ENCODE assay signal across 20 cellular contexts in the genomic region with DNA sequence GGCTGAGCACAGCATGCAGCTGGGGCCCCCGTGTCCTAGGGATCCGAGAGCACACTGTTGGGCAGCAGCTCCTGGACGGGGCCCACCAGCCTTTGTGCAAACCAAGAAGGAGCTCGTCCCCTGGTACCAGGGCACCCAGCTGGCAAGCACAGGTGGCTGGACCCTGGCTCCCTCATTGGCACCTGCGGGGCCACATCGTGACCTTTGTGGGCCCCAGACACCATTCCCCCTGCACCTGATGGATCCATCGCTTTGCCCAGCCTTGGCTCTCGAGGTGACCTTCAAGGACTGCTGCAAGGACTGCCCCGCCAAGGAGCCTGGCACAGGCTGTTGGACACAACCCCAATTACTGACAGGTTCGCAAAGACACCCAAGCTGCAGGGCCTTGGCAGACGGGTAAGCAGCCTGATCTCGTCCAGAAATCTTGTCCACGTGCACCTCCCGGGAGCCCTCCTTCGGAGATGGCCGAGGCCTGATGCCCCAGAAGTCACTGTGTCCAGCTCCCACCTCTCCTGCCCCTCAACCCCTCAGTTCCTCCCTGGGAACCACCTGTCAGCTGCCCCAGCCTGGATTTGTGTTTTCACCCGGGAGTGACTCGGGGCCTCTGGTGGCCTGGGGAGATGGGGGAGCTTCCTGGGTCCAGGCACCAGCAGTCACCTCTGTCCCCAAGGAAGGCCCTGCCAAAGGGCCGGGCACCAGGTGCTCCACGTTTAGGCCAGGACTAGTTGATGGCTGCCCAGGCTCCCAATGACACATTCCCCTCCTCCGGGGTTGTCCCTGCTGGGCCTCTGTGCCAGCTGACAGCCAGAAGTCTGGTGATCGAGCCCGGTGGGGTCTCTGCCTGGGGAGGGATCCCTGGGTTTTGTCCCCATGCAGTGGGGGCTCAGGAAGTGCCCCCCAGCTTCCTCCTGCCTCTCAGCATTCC.
A peak's percentile ranks its signal among the peaks of the same experiment; 100 is the strongest.
DNase-seq lines count a peak whose midpoint lies in the region; ATAC-seq, FAIRE-seq and TF ChIP-seq lines count a peak whose summit lies in the region.
"Had no signal": no experiment of that assay in that cellular context is flagged by ENCODE, and none has a peak within 500 bp of the region (broad histone marks: within the 10 kb centered on the region; RNA-seq: fewer than 3 reads in every experiment).

No MANE protein-coding gene starts in this region.

- DNase-seq in Right ventricle myocardium superior: peak; percentile 37
- DNase-seq in cardiac septum (ENCODE audit: low spot score): no peak
- peak in 2 of 3 donors; percentile 9 to 31 for DNase-seq in mucosa of descending colon
- DNase-seq in CD8-positive, alpha-beta memory T cell: no peak
- DNase-seq in H54 (ENCODE audit: insufficient read length, low spot score): no peak
- no peak for DNase-seq in GF-D8 (lab: John Stamatoyannopoulos, UW)
- DNase-seq: AML-193; Calu3; CD4-positive, alpha-beta T cell; DMS53; KBM-7; MV-4-11; NCI-H1417; NCI-H2029 treated with DMSO at 0.1 percent for 48 hours; NCI-H2171 treated with DMSO at 0.1 percent for 48 hours; NCI-H510A; NCI-H774; RPMI8226; SJCRH30 had no signal

- H3K27ac Mint-ChIP-seq in CD8-positive, alpha-beta memory T cell: no peak overlapping the region
- H3K27ac Mint-ChIP-seq: CD4-positive, alpha-beta T cell had no signal

- no peaks in the 10 kb centered on the region for H3K36me3 Mint-ChIP-seq in CD8-positive, alpha-beta memory T cell

- H3K27me3 ChIP-seq in CD8-positive, alpha-beta memory T cell (ENCODE audit: insufficient read depth, low read length, poor library complexity, severe bottlenecking): no peaks in the 10 kb centered on the region

- intact Hi-C loops in Right ventricle myocardium superior (cut with DNase I): no loop called here
- intact Hi-C loops in cardiac septum (cut with DNase I): loop anchor here (5.0 kb wide), 1 partner anchor 70 kb away; no protein-coding TSS in a partner anchor
- intact Hi-C loops in mucosa of descending colon (cut with DNase I, micrococcal nuclease): loop anchor here (5.0 to 10.0 kb wide), 2 partner anchors 255 to 258 kb away; partner anchors contain the start of gene OLFM1 (in 2 of the 2)

- no peaks in the 10 kb centered on the region for H3K4me1 Mint-ChIP-seq in CD8-positive, alpha-beta memory T cell

- CTCF ChIA-PET in HEK293 (lab: Yijun Ruan, JAX): interaction anchor here (0.6 to 3.0 kb wide), 11 partner anchors 10 to 563 kb away, joined by 3 to 14 read pairs (median 3); partner anchors contain the start of gene OLFM1
- CTCF ChIA-PET in CD8-positive, alpha-beta memory T cell (lab: Charles Lee): no interaction called here

- peaks cover 13 to 18% of the 10 kb centered on the region in 2 donors for H3K27me3 Mint-ChIP-seq in CD8-positive, alpha-beta memory T cell

- H3K9me3 ChIP-seq in HEK293 (ENCODE audit: control insufficient read depth, insufficient read depth, low read depth, low read length): no peaks in the 10 kb centered on the region
- H3K9me3 ChIP-seq in mucosa of descending colon: no peaks in the 10 kb centered on the region
- no peaks in the 10 kb centered on the region for H3K9me3 ChIP-seq in CD8-positive, alpha-beta memory T cell (ENCODE audit: low read length)
- H3K9me3 ChIP-seq: SJCRH30 had no signal

- no peak overlapping the region for H3K27ac ChIP-seq in HEK293 (ENCODE audit: extremely low read depth, low read depth, low read length)
- no peak overlapping the region for H3K27ac ChIP-seq in CD8-positive, alpha-beta memory T cell (ENCODE audit: low read depth, low read length)
- H3K27ac ChIP-seq: SJCRH30 had no signal

- H3K4me3 Mint-ChIP-seq in CD8-positive, alpha-beta memory T cell: no peak overlapping the region
- H3K4me3 Mint-ChIP-seq: CD4-positive, alpha-beta T cell had no signal

- FAIRE-seq in H54 (lab: Jason Lieb, UNC): no peak

- no peak for TF ChIP-seq POLR2A in H54 (IDR thresholded peaks at IDR 0.05; ENCODE audit: low read depth, low read length)

- H3K36me3 ChIP-seq in HEK293 (ENCODE audit: control insufficient read depth in 2 of 2, insufficient read depth in 1 of 2, low read length in 2 of 2): no peaks in the 10 kb centered on the region
- H3K36me3 ChIP-seq in mucosa of descending colon (ENCODE audit: low read depth): no peaks in the 10 kb centered on the region
- H3K36me3 ChIP-seq in CD8-positive, alpha-beta memory T cell (ENCODE audit: insufficient read depth, low read length): no peaks in the 10 kb centered on the region
- H3K36me3 ChIP-seq: SJCRH30 had no signal

- ATAC-seq in Right ventricle myocardium superior (ENCODE audit: poor library complexity) (no peak), mucosa of descending colon (no peak)

- no peak for TF ChIP-seq CTCF in HEK293 (tag by site-specific recombination; IDR thresholded peaks at IDR 0.05)
- TF ChIP-seq CTCF in mucosa of descending colon (IDR thresholded peaks at IDR 0.05): no peak

- POLR2A ChIA-PET in HEK293 (lab: Yijun Ruan, JAX): no interaction called here
- POLR2A ChIA-PET in CD8-positive, alpha-beta memory T cell (lab: Charles Lee): no interaction called here

- no peaks in the 10 kb centered on the region for H3K9me3 Mint-ChIP-seq in CD8-positive, alpha-beta memory T cell
- H3K9me3 Mint-ChIP-seq: CD4-positive, alpha-beta T cell had no signal

- H3K4me3 ChIP-seq in HEK293 (ENCODE audit: low read depth, low read length) (no peak overlapping the region), mucosa of descending colon (no peak overlapping the region)
- H3K4me3 ChIP-seq in CD8-positive, alpha-beta memory T cell (ENCODE audit: low read length): no peak overlapping the region
- H3K4me3 ChIP-seq: SJCRH30 had no signal

- H3K4me1 ChIP-seq in HEK293 (ENCODE audit: control insufficient read depth, insufficient read depth, low read length) (no peaks in the 10 kb centered on the region), mucosa of descending colon (ENCODE audit: low read depth) (no peaks in the 10 kb centered on the region)
- no peaks in the 10 kb centered on the region for H3K4me1 ChIP-seq in CD8-positive, alpha-beta memory T cell (ENCODE audit: insufficient read depth, low read length)
- H3K4me1 ChIP-seq: SJCRH30 had no signal

TF ChIP-seq in HEK293, 187 proteins besides CTCF, POLR2A, EP300 and RAD21:
- no peak for TF ChIP-seq KLF7 (tag by site-specific recombination; IDR thresholded peaks at IDR 0.05; ENCODE audit: borderline replicate concordance)
- TF ChIP-seq, protein P1, sequence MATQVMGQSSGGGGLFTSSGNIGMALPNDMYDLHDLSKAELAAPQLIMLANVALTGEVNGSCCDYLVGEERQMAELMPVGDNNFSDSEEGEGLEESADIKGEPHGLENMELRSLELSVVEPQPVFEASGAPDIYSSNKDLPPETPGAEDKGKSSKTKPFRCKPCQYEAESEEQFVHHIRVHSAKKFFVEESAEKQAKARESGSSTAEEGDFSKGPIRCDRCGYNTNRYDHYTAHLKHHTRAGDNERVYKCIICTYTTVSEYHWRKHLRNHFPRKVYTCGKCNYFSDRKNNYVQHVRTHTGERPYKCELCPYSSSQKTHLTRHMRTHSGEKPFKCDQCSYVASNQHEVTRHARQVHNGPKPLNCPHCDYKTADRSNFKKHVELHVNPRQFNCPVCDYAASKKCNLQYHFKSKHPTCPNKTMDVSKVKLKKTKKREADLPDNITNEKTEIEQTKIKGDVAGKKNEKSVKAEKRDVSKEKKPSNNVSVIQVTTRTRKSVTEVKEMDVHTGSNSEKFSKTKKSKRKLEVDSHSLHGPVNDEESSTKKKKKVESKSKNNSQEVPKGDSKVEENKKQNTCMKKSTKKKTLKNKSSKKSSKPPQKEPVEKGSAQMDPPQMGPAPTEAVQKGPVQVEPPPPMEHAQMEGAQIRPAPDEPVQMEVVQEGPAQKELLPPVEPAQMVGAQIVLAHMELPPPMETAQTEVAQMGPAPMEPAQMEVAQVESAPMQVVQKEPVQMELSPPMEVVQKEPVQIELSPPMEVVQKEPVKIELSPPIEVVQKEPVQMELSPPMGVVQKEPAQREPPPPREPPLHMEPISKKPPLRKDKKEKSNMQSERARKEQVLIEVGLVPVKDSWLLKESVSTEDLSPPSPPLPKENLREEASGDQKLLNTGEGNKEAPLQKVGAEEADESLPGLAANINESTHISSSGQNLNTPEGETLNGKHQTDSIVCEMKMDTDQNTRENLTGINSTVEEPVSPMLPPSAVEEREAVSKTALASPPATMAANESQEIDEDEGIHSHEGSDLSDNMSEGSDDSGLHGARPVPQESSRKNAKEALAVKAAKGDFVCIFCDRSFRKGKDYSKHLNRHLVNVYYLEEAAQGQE (tag by site-specific recombination; IDR thresholded peaks at IDR 0.05): 0 out of 2 replicates have a peak, but pooled peaks have one; percentile 0
- no peak for TF ChIP-seq HOXA7 (CRISPR knock-in tag; IDR thresholded peaks at IDR 0.05; ENCODE audit: borderline replicate concordance)
- peak; percentile 22; the same call in 1 of the 2 replicates for TF ChIP-seq ZIC2 (tag by site-specific recombination; IDR thresholded peaks at IDR 0.05)
- no peak for TF ChIP-seq ZNF366 (tag by site-specific recombination; conservative IDR thresholded peaks at IDR 0.05)
- TF ChIP-seq ZNF791 (tag by site-specific recombination; IDR thresholded peaks at IDR 0.05): no peak
- TF ChIP-seq ZNF654 (tag by site-specific recombination; IDR thresholded peaks at IDR 0.05; ENCODE audit: low read depth): no peak

Comparison
In these comparisons a context has a peak if more than half of its experiments do, and no peak if none do; other contexts are left out.
1. DNase-seq: peak in Right ventricle myocardium superior (single experiment) and mucosa of descending colon (2 of 3); none in cardiac septum (single experiment), CD8-positive, alpha-beta memory T cell (0 of 5), H54 (single experiment) and GF-D8 (single experiment).